Comparison of ENCODE assay signal across 12 cellular contexts in the genomic region with DNA sequence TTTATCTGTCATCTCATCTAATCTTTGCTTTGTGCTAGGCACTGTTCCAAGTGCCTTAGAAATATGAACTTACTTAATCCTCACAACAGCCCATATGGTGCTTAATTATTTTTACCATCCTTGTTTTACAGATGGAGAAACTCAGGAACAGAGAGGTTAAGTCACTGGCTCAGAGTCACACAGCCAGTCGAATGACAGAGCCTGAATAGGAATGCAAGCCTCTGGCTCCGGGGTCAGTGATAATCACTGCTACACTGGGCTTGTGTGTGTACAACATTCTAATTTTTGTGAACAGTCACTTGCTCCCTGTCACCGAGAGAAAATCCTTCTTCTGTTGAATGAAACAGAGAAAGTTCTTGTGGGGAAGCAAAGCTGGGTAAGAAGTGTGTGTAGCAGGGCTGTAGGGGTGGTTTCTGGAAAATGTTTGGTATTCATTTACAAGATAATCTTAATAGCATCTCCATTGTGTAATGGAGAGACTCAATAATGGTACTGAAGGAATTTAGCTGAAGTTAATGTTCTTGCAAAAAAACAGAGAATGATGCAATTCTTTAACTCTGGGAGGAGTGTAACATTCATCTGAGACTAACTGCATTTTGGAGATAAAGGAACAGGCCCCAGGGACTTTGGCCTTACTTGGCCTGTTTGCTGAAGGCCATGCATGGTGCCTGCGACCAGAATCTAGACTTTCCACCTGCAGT.
DNase-seq lines count a peak whose midpoint lies in the region; ATAC-seq and TF ChIP-seq lines count a peak whose summit lies in the region.
"Had no signal": no experiment of that assay in that cellular context is flagged by ENCODE, and none has a peak within 500 bp of the region (broad histone marks: within the 10 kb centered on the region; RNA-seq: fewer than 3 reads in every experiment).

No MANE protein-coding gene starts in this region.

- H3K4me2 ChIP-seq in smooth muscle cell: no peak overlapping the region

- H3K27me3 ChIP-seq in right cardiac atrium (ENCODE audit: control insufficient read depth, insufficient read depth): no peaks in the 10 kb centered on the region
- peaks cover 10% of the 10 kb centered on the region for H3K27me3 ChIP-seq in smooth muscle cell (ENCODE audit: low read depth)
- H3K27me3 ChIP-seq: ascending aorta, tibial artery had no signal

- peaks cover 4% of the 10 kb centered on the region for H3F3A ChIP-seq in smooth muscle cell (ENCODE audit: low read depth)

- 56% methylated on average over 4 of the region's 4 CpGs for WGBS in right cardiac atrium
- WGBS in smooth muscle cell (ENCODE audit: low lambda C conversion rate): 33% methylated on average over 4 of the region's 4 CpGs

- TF ChIP-seq CTCF in cardiac fibroblast (IDR thresholded peaks at IDR 0.05; ENCODE audit: low read depth, low read length) (no peak), smooth muscle cell (IDR thresholded peaks at IDR 0.05; ENCODE audit: borderline replicate concordance, insufficient read depth, poor library complexity, severe bottlenecking) (no peak)

- no peaks in the 10 kb centered on the region for H3K36me3 ChIP-seq in smooth muscle cell (ENCODE audit: low read depth)
- H3K36me3 ChIP-seq: ascending aorta, tibial artery had no signal

- H3K9me3 ChIP-seq in right cardiac atrium (ENCODE audit: control insufficient read depth, low read length) (no peaks in the 10 kb centered on the region), smooth muscle cell (replicated peaks; ENCODE audit: low read depth) (no peaks in the 10 kb centered on the region)
- H3K9me3 ChIP-seq: ascending aorta, tibial artery had no signal

- no peak overlapping the region for H2AFZ ChIP-seq in smooth muscle cell (ENCODE audit: low read depth)

- H3K4me3 ChIP-seq in cardiac fibroblast (replicated peaks in 1 of 2; ENCODE audit: low read depth in 2 of 2, low read length in 2 of 2): no peak overlapping the region
- no peak overlapping the region for H3K4me3 ChIP-seq in right cardiac atrium (ENCODE audit: low read length)
- H3K4me3 ChIP-seq in skin epidermis: no peak overlapping the region
- no peak overlapping the region for H3K4me3 ChIP-seq in smooth muscle cell
- H3K4me3 ChIP-seq: ascending aorta, tibial artery had no signal

- peak; percentile 64 to 86 for ATAC-seq in right cardiac atrium
- ATAC-seq in HG03159 (IDR thresholded peaks at IDR 0.05; ENCODE audit: unreplicated experiment): no peak
- ATAC-seq in HG03175 (IDR thresholded peaks at IDR 0.05; ENCODE audit: unreplicated experiment): no peak

- DNase-seq in ELF-1 (ENCODE audit: low read depth, low spot score): peak; percentile 14
- peak; percentile 81 to 85 for DNase-seq in cardiac fibroblast (ENCODE audit: low read depth in 2 of 2)
- DNase-seq in right cardiac atrium: peak in 1 of 3 donors; percentile 55
- no peak for DNase-seq in activated gamma-delta T cell treated with Interleukin-2 at 50 U/mL for 16 hours
- no peak for DNase-seq in smooth muscle cell (lab: John Stamatoyannopoulos, UW; ENCODE audit: unreplicated experiment)
- DNase-seq: occipital lobe, T1000, tibial artery had no signal

- no peaks in the 10 kb centered on the region for H3K79me2 ChIP-seq in smooth muscle cell (ENCODE audit: low read depth)

- H4K20me1 ChIP-seq in smooth muscle cell (ENCODE audit: low read depth): no peaks in the 10 kb centered on the region

- H3K9ac ChIP-seq in smooth muscle cell (ENCODE audit: low read depth): no peak overlapping the region

- H3K4me1 ChIP-seq in right cardiac atrium (ENCODE audit: control insufficient read depth, insufficient read depth, low read length) (no peaks in the 10 kb centered on the region), smooth muscle cell (ENCODE audit: low read depth) (no peaks in the 10 kb centered on the region)

- H3K27ac ChIP-seq in right cardiac atrium (ENCODE audit: low read length) (peak overlapping the region; percentile 70), skin epidermis (peak overlapping the region in 13 of 21 experiments; percentile 5 to 74 (median 48)), smooth muscle cell (ENCODE audit: low read depth) (no peak overlapping the region)
- H3K27ac ChIP-seq: ascending aorta had no signal

- intact Hi-C loops in right cardiac atrium (cut with DNase I): no loop called here

Comparison
In these comparisons a context has a peak if more than half of its experiments do, and no peak if none do; other contexts are left out.
1. DNase-seq: peak in ELF-1 (single experiment) and cardiac fibroblast (2 of 2); none in activated gamma-delta T cell treated with Interleukin-2 at 50 U/mL for 16 hours (single experiment) and smooth muscle cell (single experiment).
2. ATAC-seq: peak in right cardiac atrium (2 of 2); none in HG03159 (single experiment) and HG03175 (single experiment).